1 cellular context compared by ENCODE assay signal in the genomic region with DNA sequence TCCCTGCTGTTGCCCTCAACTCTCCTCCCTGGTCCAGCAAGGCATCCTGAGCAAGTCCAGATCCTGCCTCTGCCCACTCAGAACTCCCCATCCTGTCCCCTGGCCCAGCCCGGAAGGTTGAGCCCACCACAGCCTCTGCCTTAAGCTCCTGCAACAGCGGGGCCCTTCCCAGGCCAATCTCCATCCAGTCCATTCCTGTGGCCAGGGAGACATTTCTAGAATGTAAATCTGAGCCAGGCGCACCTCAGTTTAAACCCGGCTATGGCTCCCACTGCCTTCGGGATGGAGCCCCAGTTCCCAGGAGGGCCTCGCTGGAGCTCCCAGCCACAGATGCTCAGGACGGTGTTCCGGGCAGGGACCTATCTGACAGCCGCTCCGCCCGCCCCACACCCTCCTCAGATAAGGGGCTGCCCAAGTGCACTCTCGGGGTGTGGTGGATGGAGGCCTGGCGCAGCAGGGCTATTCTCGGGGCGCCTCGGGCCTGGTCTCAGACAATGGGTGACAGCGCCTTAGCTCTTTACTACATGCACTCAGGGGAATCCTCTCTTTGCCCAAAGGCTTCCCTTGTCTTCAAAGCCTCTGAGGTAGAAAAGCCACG.
TF ChIP-seq lines count a peak whose summit lies in the region.

No MANE protein-coding gene starts in this region.

TF ChIP-seq in K562, 482 proteins besides CTCF, POLR2A, EP300 and RAD21:
- TF ChIP-seq RBFOX2 (IDR thresholded peaks at IDR 0.05; ENCODE audit: low read depth, low read length) (0 out of 2 replicates have a peak, but pooled peaks have one; percentile 9), DDX20 (tag; IDR thresholded peaks at IDR 0.05; ENCODE audit: low read depth) (no peak), CTBP1 (IDR thresholded peaks at IDR 0.05; ENCODE audit: borderline replicate concordance) (peak; percentile 20; the same call in 1 of the 2 replicates)
